ENCODE assay signal across 1 cellular context in genomic region chr17:4436846-4437245, GRCh38.
TF ChIP-seq lines count a peak whose summit lies in the region.

No MANE protein-coding gene starts in this region.

TF ChIP-seq in GM12878, 131 proteins besides CTCF, POLR2A, EP300 and RAD21 (continued from another document):
- TF ChIP-seq ZNF592 (IDR thresholded peaks at IDR 0.05) (no peak), MYB (IDR thresholded peaks at IDR 0.05; ENCODE audit: borderline replicate concordance, low read depth, low read length) (no peak), RUNX3 (IDR thresholded peaks at IDR 0.05; ENCODE audit: low read length) (peak; percentile 50; the same call in 1 of the 2 replicates), SRF (IDR thresholded peaks at IDR 0.05; ENCODE audit: low read depth in 2 of 2, low read length in 2 of 2) (no peak), SREBF2 (IDR thresholded peaks at IDR 0.05; ENCODE audit: low read length) (no peak), CBX3 (IDR thresholded peaks at IDR 0.05; ENCODE audit: borderline replicate concordance, low read depth) (no peak)
